ENCODE assay signal across 1 cellular context in the genomic region with DNA sequence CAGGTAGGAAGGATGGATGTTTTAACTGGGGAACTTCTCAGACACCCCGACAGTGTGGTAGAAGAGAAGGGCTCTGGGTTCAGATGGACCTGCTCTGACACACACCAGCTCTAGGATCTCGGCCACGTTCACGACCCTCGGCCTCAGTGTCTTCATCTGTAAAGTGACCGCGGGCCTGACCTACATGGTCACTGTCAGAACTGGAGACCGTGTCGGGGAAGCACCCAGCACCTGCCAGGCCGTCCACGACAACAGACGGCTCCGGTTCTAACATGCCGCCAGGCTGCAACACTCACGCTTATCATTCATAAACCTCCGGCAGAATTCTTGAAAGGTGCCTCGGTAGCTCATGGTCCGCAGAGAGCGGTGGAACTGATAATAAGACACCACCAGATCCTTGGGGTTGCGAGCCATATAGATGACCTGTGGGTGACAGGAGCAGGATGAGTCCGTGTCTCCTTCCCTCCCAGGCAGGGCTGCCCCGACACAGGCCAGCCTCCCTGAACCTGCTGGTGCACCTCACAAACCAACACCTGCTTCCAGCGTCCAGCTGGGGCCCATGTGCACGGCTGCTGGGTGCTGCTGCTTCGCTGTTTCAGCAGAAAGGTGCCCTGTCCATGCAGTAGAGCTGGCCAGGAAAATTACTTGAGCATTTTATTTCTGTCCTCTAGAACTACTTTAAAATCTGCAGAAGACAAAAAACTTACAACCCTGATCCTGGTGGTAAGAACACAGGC.
TF ChIP-seq lines count a peak whose summit lies in the region.

No MANE protein-coding gene starts in this region.

TF ChIP-seq in IMR-90, 13 proteins besides CTCF, POLR2A, EP300 and RAD21:
- TF ChIP-seq, protein P1, sequence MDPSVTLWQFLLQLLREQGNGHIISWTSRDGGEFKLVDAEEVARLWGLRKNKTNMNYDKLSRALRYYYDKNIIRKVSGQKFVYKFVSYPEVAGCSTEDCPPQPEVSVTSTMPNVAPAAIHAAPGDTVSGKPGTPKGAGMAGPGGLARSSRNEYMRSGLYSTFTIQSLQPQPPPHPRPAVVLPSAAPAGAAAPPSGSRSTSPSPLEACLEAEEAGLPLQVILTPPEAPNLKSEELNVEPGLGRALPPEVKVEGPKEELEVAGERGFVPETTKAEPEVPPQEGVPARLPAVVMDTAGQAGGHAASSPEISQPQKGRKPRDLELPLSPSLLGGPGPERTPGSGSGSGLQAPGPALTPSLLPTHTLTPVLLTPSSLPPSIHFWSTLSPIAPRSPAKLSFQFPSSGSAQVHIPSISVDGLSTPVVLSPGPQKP (IDR thresholded peaks at IDR 0.05; ENCODE audit: borderline replicate concordance, low read depth, low read length), result no peak
- TF ChIP-seq CEBPB (IDR thresholded peaks at IDR 0.05; ENCODE audit: low read depth, low read length) (no peak), BHLHE40 (IDR thresholded peaks at IDR 0.05; ENCODE audit: low read depth, low read length) (no peak), MXI1 (IDR thresholded peaks at IDR 0.05; ENCODE audit: borderline replicate concordance, low read depth, low read length) (no peak), NFE2L2 (IDR thresholded peaks at IDR 0.05; ENCODE audit: low read depth, low read length) (no peak), SMC3 (IDR thresholded peaks at IDR 0.05; ENCODE audit: low read depth, low read length) (no peak), RFX5 (IDR thresholded peaks at IDR 0.05; ENCODE audit: low read depth, low read length) (no peak), RCOR1 (IDR thresholded peaks at IDR 0.05; ENCODE audit: insufficient replicate concordance, low read length) (no peak), MAFK (IDR thresholded peaks at IDR 0.05; ENCODE audit: low read depth, low read length) (no peak), FOS (IDR thresholded peaks at IDR 0.05; ENCODE audit: low read depth, low read length) (no peak)
